ENCODE assay signal across 8 cellular contexts in the genomic region with DNA sequence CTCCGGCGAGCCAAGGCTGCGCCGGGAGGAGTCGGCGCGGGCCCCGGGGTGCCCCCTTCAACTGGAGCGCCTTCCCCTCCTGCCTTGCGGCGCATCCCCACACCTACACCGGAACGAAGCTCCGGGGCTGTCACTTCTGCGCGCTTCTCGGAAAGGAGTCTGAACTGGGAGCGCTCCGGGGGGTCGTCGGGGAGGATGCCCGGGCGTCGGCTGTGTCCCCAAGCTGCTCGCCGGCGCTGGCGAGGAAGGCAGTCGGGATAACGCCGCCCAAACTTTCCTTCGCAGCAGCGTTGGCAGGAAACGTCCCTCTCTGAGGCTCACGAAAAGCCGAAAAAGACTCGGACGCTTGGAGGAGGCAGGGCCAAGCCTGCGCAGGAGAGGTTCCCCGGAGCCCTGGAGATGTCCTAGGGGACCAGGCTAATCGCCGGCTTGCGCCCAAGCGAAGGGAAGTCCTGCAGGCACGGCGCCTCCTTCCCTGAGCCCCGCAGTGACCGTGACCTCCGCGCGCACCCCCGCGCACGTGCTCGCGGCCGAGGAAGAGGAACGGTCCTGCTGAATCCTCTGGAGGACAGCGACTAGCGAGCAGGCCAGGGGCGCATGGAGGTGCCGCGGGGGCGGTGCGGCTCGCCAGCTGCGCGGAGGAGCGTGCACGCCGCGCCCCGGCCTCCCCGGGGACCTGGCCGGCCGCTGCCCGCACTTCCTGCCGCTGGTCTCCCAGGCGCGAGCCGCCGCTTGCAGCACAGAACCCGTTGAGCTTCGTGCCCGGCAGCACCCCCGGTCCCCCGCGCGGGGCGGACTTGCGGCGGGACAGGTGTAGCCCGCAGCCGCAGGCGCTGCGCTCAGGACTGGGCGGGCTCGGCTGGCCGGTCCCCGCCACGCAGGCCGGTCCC. TPM values are rescaled to one million over a fixed set of nuclear protein-coding genes. Genes with fewer than 3 reads are reported as not detected.
DNase-seq lines count a peak whose midpoint lies in the region; ATAC-seq and TF ChIP-seq lines count a peak whose summit lies in the region.

A gene (plus strand): TSS at position 740 of the 890 bp plus-strand sequence.

- H3K9ac ChIP-seq in MM.1S (ENCODE audit: low read length) (peak within 1 kb of the TSS; percentile 79), neuronal stem cell (ENCODE audit: low read depth, low read length, poor library complexity) (peak within 1 kb of the TSS; percentile 84)

- peaks cover 7% of the 10 kb centered on the region; the same call in 1 of the 2 replicates for H3F3A ChIP-seq in MM.1S (ENCODE audit: insufficient read depth, low read length)

- H3K23ac ChIP-seq in neuronal stem cell (ENCODE audit: low read depth, low read length, poor library complexity), result peak within 1 kb of the TSS; percentile 77

- H3K36me3 Mint-ChIP-seq in activated naive CD4-positive, alpha-beta T cell treated with anti-CD3 and anti-CD28 coated beads, Interleukin-2, amount 10 ng/mL, durations not matched to agents 7 days and 5 days, result no peaks in the 10 kb centered on the region
- no peaks in the 10 kb centered on the region for H3K36me3 Mint-ChIP-seq in glutamatergic neuron (ENCODE audit: unreplicated experiment)

- H4K8ac ChIP-seq in neuronal stem cell (ENCODE audit: low read depth, low read length), result no peak within 1 kb of the TSS

- H3K4ac ChIP-seq in neuronal stem cell (ENCODE audit: low read length), result no peak within 1 kb of the TSS

- no CpG with 5 or more reads among the region's 102 CpGs for WGBS in neuronal stem cell (ENCODE audit: extremely low coverage in 2 of 2, insufficient read length in 2 of 2, insufficient replicate concordance in 1 of 2), 2 donors

- H3K36me3 ChIP-seq in A673 (ENCODE audit: insufficient read depth, low read length, poor library complexity, severe bottlenecking) (no peaks in the 10 kb centered on the region), MM.1S (replicated peaks; ENCODE audit: insufficient read depth, low read length) (no peaks in the 10 kb centered on the region), neuronal stem cell (replicated peaks in 1 of 2; ENCODE audit: control insufficient read depth in 2 of 2, insufficient read depth in 2 of 2, low read length in 2 of 2) (no peaks in the 10 kb centered on the region)

- intact Hi-C loops in A673 (cut with micrococcal nuclease; ENCODE audit: unreplicated experiment), result loop anchor here (1.0 kb wide), 1 partner anchor 382 kb away; no protein-coding TSS in a partner anchor

- H3K4me3 Mint-ChIP-seq in activated naive CD4-positive, alpha-beta T cell treated with anti-CD3 and anti-CD28 coated beads, Interleukin-2, amount 10 ng/mL, durations not matched to agents 7 days and 5 days, result peak within 1 kb of the TSS; percentile 73
- H3K4me3 Mint-ChIP-seq in glutamatergic neuron (ENCODE audit: unreplicated experiment), result peak within 1 kb of the TSS; percentile 87

- H3K9me3 ChIP-seq in A673 (ENCODE audit: low read depth, low read length, poor library complexity, severe bottlenecking) (no peaks in the 10 kb centered on the region), MM.1S (replicated peaks; ENCODE audit: insufficient read depth, low read length) (no peaks in the 10 kb centered on the region), neuronal stem cell (replicated peaks in 1 of 2; ENCODE audit: control insufficient read depth in 2 of 2, insufficient read depth in 1 of 2, low read depth in 1 of 2, low read length in 2 of 2) (no peaks in the 10 kb centered on the region)

- H3K79me2 ChIP-seq in MM.1S (ENCODE audit: low read length), result peaks cover 53% of the 10 kb centered on the region

- no peak within 1 kb of the TSS for H2BK120ac ChIP-seq in neuronal stem cell (ENCODE audit: low read depth, low read length)

- peak within 1 kb of the TSS; percentile 24 for H4K91ac ChIP-seq in neuronal stem cell (ENCODE audit: low read depth, low read length, poor library complexity)

- H3K4me1 ChIP-seq in A673 (ENCODE audit: insufficient read depth, low read length, poor library complexity, severe bottlenecking) (peaks cover 12% of the 10 kb centered on the region), MM.1S (ENCODE audit: low read length) (peaks cover 18% of the 10 kb centered on the region; the same call in 1 of the 2 replicates), neuronal stem cell (ENCODE audit: control insufficient read depth in 2 of 2, insufficient read depth in 1 of 2, low read depth in 1 of 2, low read length in 2 of 2) (peaks cover 8 to 10% of the 10 kb centered on the region in 2 donors)

- peaks cover 23% of the 10 kb centered on the region for H3K4me1 Mint-ChIP-seq in activated naive CD4-positive, alpha-beta T cell treated with anti-CD3 and anti-CD28 coated beads, Interleukin-2, amount 10 ng/mL, durations not matched to agents 7 days and 5 days
- peaks cover 4% of the 10 kb centered on the region for H3K4me1 Mint-ChIP-seq in glutamatergic neuron (ENCODE audit: low read depth, unreplicated experiment)

- peak within 1 kb of the TSS; percentile 87 for H2AFZ ChIP-seq in MM.1S (ENCODE audit: low read length)
- peak within 1 kb of the TSS; percentile 95 for H2AFZ ChIP-seq in neuronal stem cell (ENCODE audit: low read length)

- no peaks in the 10 kb centered on the region for H4K20me1 ChIP-seq in MM.1S (ENCODE audit: insufficient read depth, low read length)

- H3K27me3 ChIP-seq in A673 (replicated peaks; ENCODE audit: insufficient read depth, low read depth, low read length, poor library complexity), result peaks cover 61% of the 10 kb centered on the region
- no peaks in the 10 kb centered on the region for H3K27me3 ChIP-seq in MM.1S (replicated peaks; ENCODE audit: insufficient read depth, low read length)
- H3K27me3 ChIP-seq in neuronal stem cell (ENCODE audit: control insufficient read depth in 3 of 3, insufficient read depth in 3 of 3, low read depth in 1 of 3, low read length in 3 of 3), result peaks cover 26 to 55% (median 41%) of the 10 kb centered on the region in 3 experiments

- H2BK12ac ChIP-seq in neuronal stem cell (ENCODE audit: low read length), result peak within 1 kb of the TSS; percentile 27

- no peak for TF ChIP-seq CTCF in A673 (conservative IDR thresholded peaks at IDR 0.05; ENCODE audit: low read depth, low read length)
- TF ChIP-seq CTCF in MM.1S (IDR thresholded peaks at IDR 0.05; ENCODE audit: low read length), result no peak
- TF ChIP-seq CTCF in glutamatergic neuron (IDR thresholded peaks at IDR 0.05; ENCODE audit: partially characterized antibody, unreplicated experiment), result no peak

- no peak within 1 kb of the TSS for H2BK5ac ChIP-seq in neuronal stem cell (ENCODE audit: low read length)

- DNase-seq in A673 (ENCODE audit: low spot score) (peak; percentile 37), MM.1S (peak; percentile 52), glutamatergic neuron (peak; percentile 55), neuronal stem cell (ENCODE audit: low spot score) (peak; percentile 32), OCI-M2 (lab: John Stamatoyannopoulos, UW; ENCODE audit: unreplicated experiment) (no peak)
- peak; percentile 50 for DNase-seq in activated naive CD4-positive, alpha-beta T cell treated with anti-CD3 and anti-CD28 coated beads, Interleukin-2, amount 10 ng/mL, durations not matched to agents 7 days and 5 days

- H2AK5ac ChIP-seq in neuronal stem cell (ENCODE audit: low read depth, low read length), result peak within 1 kb of the TSS; percentile 68

- no peaks in the 10 kb centered on the region for H3K9me2 ChIP-seq in MM.1S (replicated peaks; ENCODE audit: insufficient read depth, low read length)

- no peak within 1 kb of the TSS for H3K27ac Mint-ChIP-seq in activated naive CD4-positive, alpha-beta T cell treated with anti-CD3 and anti-CD28 coated beads, Interleukin-2, amount 10 ng/mL, durations not matched to agents 7 days and 5 days
- H3K27ac Mint-ChIP-seq in glutamatergic neuron (ENCODE audit: unreplicated experiment), result no peak within 1 kb of the TSS

- peak within 1 kb of the TSS; percentile 81 for H3K18ac ChIP-seq in neuronal stem cell (ENCODE audit: low read length)

- H3K27ac ChIP-seq in A673 (ENCODE audit: low read depth, low read length, poor library complexity, severe bottlenecking), result no peak within 1 kb of the TSS
- peak within 1 kb of the TSS; percentile 29; the same call in 1 of the 2 replicates for H3K27ac ChIP-seq in MM.1S (ENCODE audit: low read length)
- no peak within 1 kb of the TSS for H3K27ac ChIP-seq in neuronal stem cell (replicated peaks; ENCODE audit: low read length)

- H3K9me3 Mint-ChIP-seq in activated naive CD4-positive, alpha-beta T cell treated with anti-CD3 and anti-CD28 coated beads, Interleukin-2, amount 10 ng/mL, durations not matched to agents 7 days and 5 days, result no peaks in the 10 kb centered on the region
- H3K9me3 Mint-ChIP-seq in glutamatergic neuron (ENCODE audit: unreplicated experiment), result peaks cover 3% of the 10 kb centered on the region

- H2BK15ac ChIP-seq in neuronal stem cell (ENCODE audit: low read length), result no peak within 1 kb of the TSS

- ATAC-seq in GM18505 (IDR thresholded peaks at IDR 0.05; ENCODE audit: unreplicated experiment), result peak; percentile 23
- no peak for ATAC-seq in HG02623 (IDR thresholded peaks at IDR 0.05; ENCODE audit: unreplicated experiment)

- CTCF ChIA-PET in A673 (lab: Charles Lee), result interaction anchor here (2.3 kb wide), 1 partner anchor 382 kb away, joined by 13 read pairs; no protein-coding TSS in a partner anchor
- CTCF ChIA-PET in activated naive CD4-positive, alpha-beta T cell treated with anti-CD3 and anti-CD28 coated beads, Interleukin-2, amount 10 ng/mL, durations not matched to agents 7 days and 5 days (lab: Charles Lee), result interaction anchor here (0.6 to 4.7 kb wide), 7 partner anchors 9 to 381 kb away, joined by 3 to 68 read pairs (median 5); no protein-coding TSS in a partner anchor

- no peak for TF ChIP-seq POLR2A in GM18505 (IDR thresholded peaks at IDR 0.05; ENCODE audit: borderline replicate concordance, extremely low read depth, insufficient read depth, insufficient read length)

- BruUV-seq in A673 (replicated peaks; lab: Mats Ljungman, UMichigan), result no TSS peak

- peaks cover 54% of the 10 kb centered on the region for H3K27me3 Mint-ChIP-seq in activated naive CD4-positive, alpha-beta T cell treated with anti-CD3 and anti-CD28 coated beads, Interleukin-2, amount 10 ng/mL, durations not matched to agents 7 days and 5 days
- peaks cover 5% of the 10 kb centered on the region for H3K27me3 Mint-ChIP-seq in glutamatergic neuron (ENCODE audit: unreplicated experiment)

- peak within 1 kb of the TSS; percentile 50 for H3K14ac ChIP-seq in neuronal stem cell (ENCODE audit: low read length)

- H3K4me2 ChIP-seq in MM.1S (ENCODE audit: low read depth, low read length) (peak within 1 kb of the TSS; percentile 89), neuronal stem cell (ENCODE audit: insufficient read depth, low read length, poor library complexity, severe bottlenecking) (peak within 1 kb of the TSS; percentile 96)

- H3K79me1 ChIP-seq in neuronal stem cell (ENCODE audit: low read depth, low read length), result no peaks in the 10 kb centered on the region

- POLR2A ChIA-PET in A673 (lab: Charles Lee; ENCODE audit: low non-redundant PET), result no interaction called here

- peak within 1 kb of the TSS; percentile 53 for H3K4me3 ChIP-seq in A673 (ENCODE audit: low read depth, low read length, poor library complexity, severe bottlenecking)
- peak within 1 kb of the TSS; percentile 90 for H3K4me3 ChIP-seq in MM.1S (ENCODE audit: low read length)
- H3K4me3 ChIP-seq in neuronal stem cell (ENCODE audit: low read length in 2 of 2), result peak within 1 kb of the TSS; percentile 52 to 85

RNA-seq across cellular contexts. Expression of the gene that starts here (rescaled TPM):
- total RNA-seq in A673 (2021), result 0.11 and 0.15 TPM in 2 replicates
- total RNA-seq in glutamatergic neuron (ENCODE audit: unreplicated experiment), result 1.7 TPM
- 0.07 TPM for polyA plus RNA-seq in neuronal stem cell (2013, experiment 1 of 2)
- 0.08 TPM for polyA plus RNA-seq in neuronal stem cell (2013, experiment 2 of 2)

Comparison
In these comparisons a context has a peak if more than half of its experiments do, and no peak if none do; other contexts are left out.
1. Peak in DNase-seq and H3K4me3 ChIP-seq in A673; RNA of the gene not detected or under 1 TPM.